ENCODE assay signal across 8 cellular contexts in the genomic region with DNA sequence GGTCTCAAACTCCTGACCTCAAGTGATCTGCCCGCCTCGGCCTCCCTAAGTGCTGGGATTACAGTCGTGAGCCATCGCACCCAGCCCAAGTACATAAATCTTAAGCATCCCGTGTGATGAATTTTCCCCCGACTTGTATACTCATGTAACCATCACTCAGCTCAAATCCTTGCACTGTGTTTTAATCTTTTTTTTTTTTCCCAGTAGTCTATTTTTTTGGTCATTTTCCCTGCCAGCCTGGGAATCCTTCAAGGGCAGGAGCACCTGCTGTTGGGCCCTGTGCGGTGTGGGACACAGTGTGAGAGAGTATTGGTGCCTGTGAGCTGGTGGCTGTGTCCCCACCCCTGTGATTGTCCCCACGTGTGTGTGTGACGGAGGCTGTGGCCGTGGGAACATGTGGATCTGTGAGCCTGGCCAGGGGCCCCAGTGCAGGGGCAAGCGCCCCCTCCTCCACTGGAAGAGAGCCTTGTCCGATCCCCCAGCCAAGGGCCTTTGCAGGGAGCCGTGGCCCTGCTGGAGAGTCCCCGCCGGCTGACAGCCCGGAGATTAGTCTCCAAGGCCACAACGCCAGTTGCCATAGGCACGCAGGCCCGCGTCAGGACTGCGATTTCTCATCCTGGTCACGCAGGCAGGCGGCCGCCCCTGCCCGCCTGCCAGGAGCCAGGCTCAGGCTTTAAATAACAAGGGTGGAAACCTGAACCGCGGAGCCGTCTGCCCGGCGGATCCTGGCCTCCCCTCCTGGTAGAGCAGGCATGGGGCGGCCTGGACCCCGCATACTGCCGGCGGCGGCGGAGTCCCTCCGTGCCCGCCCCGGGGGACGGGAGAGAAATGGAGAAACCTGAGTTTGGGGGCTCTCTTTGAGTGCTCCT. TPM values are rescaled to one million over a fixed set of nuclear protein-coding genes. Genes with fewer than 3 reads are reported as not detected.
DNase-seq lines count a peak whose midpoint lies in the region; ATAC-seq lines count a peak whose summit lies in the region.

No MANE protein-coding gene starts in this region.

- no peak for DNase-seq in stimulated activated naive CD8-positive, alpha-beta T cell treated with anti-CD3 and anti-CD28 coated beads, Interleukin-15, Interleukin-2, amounts not matched to agents 100 U/mL and 50 U/mL, for 24 hours
- no peak for DNase-seq in stimulated activated naive CD8-positive, alpha-beta T cell treated with anti-CD3 and anti-CD28 coated beads, Interleukin-15, amount 100 ng/mL, for 72 hours
- DNase-seq in anterior cingulate cortex (lab: John Stamatoyannopoulos, UW) (peak; percentile 28 to 94 (median 82)), left ventricle myocardium superior (peak; percentile 92), pons (ENCODE audit: low spot score) (peak; percentile 82)

- intact Hi-C loops in left ventricle myocardium superior (cut with micrococcal nuclease), result no loop called here

- peak overlapping the region in 1 of 2 donors; percentile 18 for H3K4me3 Mint-ChIP-seq in stimulated activated naive CD8-positive, alpha-beta T cell treated with anti-CD3 and anti-CD28 coated beads, Interleukin-15, amount 100 ng/mL, for 72 hours

- H3K9me3 Mint-ChIP-seq in stimulated activated naive CD8-positive, alpha-beta T cell treated with anti-CD3 and anti-CD28 coated beads, Interleukin-15, amount 100 ng/mL, for 72 hours, result no peaks in the 10 kb centered on the region

- H3K27ac Mint-ChIP-seq in stimulated activated naive CD8-positive, alpha-beta T cell treated with anti-CD3 and anti-CD28 coated beads, Interleukin-15, amount 100 ng/mL, for 72 hours, result no peak overlapping the region

- peak; percentile 38 for ATAC-seq in stimulated activated naive CD8-positive, alpha-beta T cell treated with anti-CD3 and anti-CD28 coated beads, Interleukin-15, Interleukin-2, amounts not matched to agents 100 U/mL and 50 U/mL, for 24 hours
- no peak for ATAC-seq in stimulated activated naive CD8-positive, alpha-beta T cell treated with anti-CD3 and anti-CD28 coated beads, Interleukin-15, amount 100 ng/mL, for 72 hours
- ATAC-seq in left ventricle myocardium superior (peak; percentile 68), GM18909 (IDR thresholded peaks at IDR 0.05; ENCODE audit: poor library complexity, unreplicated experiment) (no peak), HG02798 (IDR thresholded peaks at IDR 0.05; ENCODE audit: poor library complexity, unreplicated experiment) (no peak), GM18873 (IDR thresholded peaks at IDR 0.05; ENCODE audit: low FRiP score, unreplicated experiment) (no peak)

- H3K27me3 Mint-ChIP-seq in stimulated activated naive CD8-positive, alpha-beta T cell treated with anti-CD3 and anti-CD28 coated beads, Interleukin-15, amount 100 ng/mL, for 72 hours, result peaks cover 41% of the 10 kb centered on the region

- H3K4me1 Mint-ChIP-seq in stimulated activated naive CD8-positive, alpha-beta T cell treated with anti-CD3 and anti-CD28 coated beads, Interleukin-15, amount 100 ng/mL, for 72 hours, result peaks cover 8% of the 10 kb centered on the region

RNA-seq across cellular contexts. Expression of gene GTF2IRD1, which starts 26.5 kb away (rescaled TPM):
- 19.5 TPM for total RNA-seq in left ventricle myocardium superior

Comparison
In these comparisons a context has a peak if more than half of its experiments do, and no peak if none do; other contexts are left out.
1. ATAC-seq: peak in stimulated activated naive CD8-positive, alpha-beta T cell treated with anti-CD3 and anti-CD28 coated beads, Interleukin-15, Interleukin-2, amounts not matched to agents 100 U/mL and 50 U/mL, for 24 hours (single experiment) and left ventricle myocardium superior (single experiment); none in stimulated activated naive CD8-positive, alpha-beta T cell treated with anti-CD3 and anti-CD28 coated beads, Interleukin-15, amount 100 ng/mL, for 72 hours (single experiment), GM18909 (single experiment), HG02798 (single experiment) and GM18873 (single experiment).
2. DNase-seq: peak in anterior cingulate cortex (58 of 58), left ventricle myocardium superior (single experiment) and pons (single experiment); none in stimulated activated naive CD8-positive, alpha-beta T cell treated with anti-CD3 and anti-CD28 coated beads, Interleukin-15, Interleukin-2, amounts not matched to agents 100 U/mL and 50 U/mL, for 24 hours (single experiment) and stimulated activated naive CD8-positive, alpha-beta T cell treated with anti-CD3 and anti-CD28 coated beads, Interleukin-15, amount 100 ng/mL, for 72 hours (0 of 2).